In the genomic region with DNA sequence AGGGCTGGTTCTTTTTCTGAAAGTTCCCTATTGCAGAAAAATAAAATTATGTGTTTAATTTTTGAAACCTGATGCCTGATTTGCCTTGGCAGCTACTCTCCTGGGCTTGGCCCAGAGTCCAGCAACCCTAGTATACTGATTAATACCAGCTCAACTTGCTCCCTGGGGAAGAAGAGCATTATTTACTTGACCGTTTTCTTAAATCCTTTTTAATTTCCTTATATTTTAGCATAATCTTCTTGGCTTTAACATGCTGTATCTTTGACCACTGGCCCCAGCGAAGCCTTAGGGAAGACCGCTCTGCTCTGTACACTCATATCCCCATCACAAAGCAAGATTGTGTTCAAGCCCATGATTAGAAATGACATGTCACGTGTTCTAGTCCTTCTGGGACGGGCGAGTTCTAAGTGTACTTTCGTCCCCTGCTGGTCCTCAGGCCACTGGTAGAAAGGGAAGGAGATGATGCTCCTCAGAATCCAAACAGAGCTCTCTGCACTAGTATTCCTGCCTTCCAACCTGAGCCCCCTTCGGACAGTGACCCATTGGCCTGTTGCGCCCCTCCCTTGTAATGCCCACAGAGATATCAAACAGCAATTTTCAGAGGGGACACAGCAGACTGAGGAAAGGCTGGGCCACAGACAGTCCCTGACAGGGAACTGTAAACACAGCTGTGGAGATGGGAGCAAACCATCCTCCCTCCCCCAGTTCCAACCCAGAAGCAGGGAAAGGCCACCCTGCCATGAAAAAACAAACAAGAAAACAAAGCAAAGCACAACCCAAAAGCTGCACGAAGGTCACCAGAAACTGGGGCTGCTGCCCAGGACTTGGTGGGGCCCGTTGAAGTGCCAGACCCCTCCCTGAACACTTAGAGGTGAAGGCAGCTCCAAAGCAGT, we compare ENCODE assay signal across 18 cellular contexts. TPM values are rescaled to one million over a fixed set of nuclear protein-coding genes. Genes with fewer than 3 reads are reported as not detected.
A peak's percentile ranks its signal among the peaks of the same experiment; 100 is the strongest.
DNase-seq lines count a peak whose midpoint lies in the region; ATAC-seq, FAIRE-seq and TF ChIP-seq lines count a peak whose summit lies in the region.
"Had no signal": no experiment of that assay in that cellular context is flagged by ENCODE, and none has a peak within 500 bp of the region (broad histone marks: within the 10 kb centered on the region; RNA-seq: fewer than 3 reads in every experiment).

No MANE protein-coding gene starts in this region.

- FAIRE-seq in K562 (lab: Jason Lieb, UNC) (no peak), small intestine (lab: Jason Lieb, UNC) (no peak)

- in situ Hi-C loops in K562 (cut with MboI): no loop called here

- ATAC-seq in K562: no peak
- no peak for ATAC-seq in upper lobe of right lung
- no peak for ATAC-seq in GM18861 (IDR thresholded peaks at IDR 0.05; ENCODE audit: unreplicated experiment)
- ATAC-seq: activated CD8-positive, alpha-beta memory T cell treated with anti-CD3 and anti-CD28 coated beads, Interleukin-2, amount 10 ng/mL, durations not matched to agents 7 days and 5 days; WTC11 had no signal

- TF ChIP-seq EP300 in K562 (IDR thresholded peaks at IDR 0.05; ENCODE audit: low read length): no peak

- peaks cover 7% of the 10 kb centered on the region; the same call in 2 of the 3 replicates for H3K79me2 ChIP-seq in K562 (ENCODE audit: control insufficient read depth, insufficient read depth, low read length)

- H3K9me3 ChIP-seq in K562 (replicated peaks; ENCODE audit: control insufficient read depth, insufficient read depth, low read depth, low read length): no peaks in the 10 kb centered on the region
- no peaks in the 10 kb centered on the region for H3K9me3 ChIP-seq in upper lobe of right lung
- no peaks in the 10 kb centered on the region for H3K9me3 ChIP-seq in small intestine (ENCODE audit: control insufficient read depth, low read depth)

- WGBS in K562 (ENCODE audit: insufficient coverage, low coverage, missing lambda C conversion rate): 73% methylated on average over 11 of the region's 11 CpGs
- 65 to 82% (median 78%) methylated on average over 11 of the region's 11 CpGs for WGBS in small intestine, 3 donors

- H3K9me1 ChIP-seq in K562 (ENCODE audit: control insufficient read depth, insufficient read depth, low read length): no peaks in the 10 kb centered on the region

- peaks cover 3% of the 10 kb centered on the region; the same call in 1 of the 2 replicates for H4K20me1 ChIP-seq in K562 (replicated peaks; ENCODE audit: control insufficient read depth, insufficient read depth, low read length)

- no peaks in the 10 kb centered on the region for H3K36me3 ChIP-seq in K562 (ENCODE audit: control insufficient read depth, insufficient read depth, low read length)
- no peaks in the 10 kb centered on the region for H3K36me3 ChIP-seq in upper lobe of right lung
- no peaks in the 10 kb centered on the region for H3K36me3 ChIP-seq in small intestine (ENCODE audit: control insufficient read depth in 2 of 2, insufficient read depth in 2 of 2, low read length in 2 of 2)

- DNase-seq in K562 (ENCODE audit: extremely low read depth in 1 of 4, low spot score in 3 of 4): no peak
- DNase-seq in foreskin melanocyte: peak; percentile 39
- DNase-seq in posterior vena cava (ENCODE audit: low spot score): peak; percentile 84
- DNase-seq in upper lobe of right lung: no peak
- DNase-seq in T-helper 1 cell: no peak
- DNase-seq in small intestine: no peak
- DNase-seq: activated CD8-positive, alpha-beta memory T cell treated with anti-CD3 and anti-CD28 coated beads, Interleukin-2, amount 10 ng/mL, durations not matched to agents 7 days and 5 days; activated naive CD4-positive, alpha-beta T cell treated with Interleukin-2 at 50 U/mL for 16 hours; CD4-positive, CD25-positive, alpha-beta regulatory T cell; erythroblast; GF-D8; H7; NK-92 treated with Interleukin-12 subunit alpha and Interleukin-12 subunit beta, amount 100 ng/mL, for 24 hours; SIG-M5; stimulated activated CD4-positive, alpha-beta T cell treated with anti-CD3 and anti-CD28 coated beads, Interleukin-1b, Interleukin-23, amount 100 ng/mL, for 48 hours had no signal

- H3K4me1 ChIP-seq in K562 (replicated peaks in 1 of 2; ENCODE audit: control insufficient read depth in 2 of 2, insufficient read depth in 2 of 2, low read length in 2 of 2): peaks cover 20 to 21% of the 10 kb centered on the region in 2 experiments; a peak in 4 of 5 replicates
- H3K4me1 ChIP-seq in upper lobe of right lung: peaks cover 25% of the 10 kb centered on the region
- no peaks in the 10 kb centered on the region for H3K4me1 ChIP-seq in small intestine (ENCODE audit: control insufficient read depth in 2 of 2, insufficient read depth in 1 of 2, low read depth in 1 of 2, low read length in 1 of 2)
- H3K4me1 ChIP-seq: parathyroid adenoma had no signal

- POLR2A ChIA-PET in K562 (lab: Yijun Ruan, JAX): interaction anchor here (0.6 to 1.1 kb wide), 9 partner anchors 11 to 398 kb away, joined by 3 to 5 read pairs (median 3); no protein-coding TSS in a partner anchor

- H3K4me3 ChIP-seq in K562 (no peak overlapping the region), upper lobe of right lung (no peak overlapping the region), small intestine (ENCODE audit: low read depth in 1 of 2, low read length in 2 of 2) (no peak overlapping the region)

- intact Hi-C loops in K562 (cut with micrococcal nuclease) (no loop called here), posterior vena cava (cut with DNase I) (no loop called here), upper lobe of right lung (cut with DNase I) (no loop called here)

- no peak overlapping the region; a peak in 1 of 4 replicates for H3K9ac ChIP-seq in K562 (ENCODE audit: insufficient read depth in 1 of 2, low read depth in 2 of 2, low read length in 2 of 2)
- H3K9ac ChIP-seq: parathyroid adenoma had no signal

- H3K27me3 ChIP-seq in K562 (ENCODE audit: control insufficient read depth in 2 of 2, insufficient read depth in 2 of 2, low read length in 2 of 2) (no peaks in the 10 kb centered on the region), upper lobe of right lung (no peaks in the 10 kb centered on the region), small intestine (ENCODE audit: control insufficient read depth in 2 of 2, insufficient read depth in 2 of 2, low read length in 2 of 2) (no peaks in the 10 kb centered on the region)

- no peak for TF ChIP-seq RAD21 in K562 (CRISPR knock-in tag; conservative IDR thresholded peaks at IDR 0.05 in 1 of 2, IDR thresholded peaks at IDR 0.05 in 1 of 2)

- H3K27ac ChIP-seq in K562 (ENCODE audit: extremely low read depth, low read depth, low read length) (no peak overlapping the region), upper lobe of right lung (peak overlapping the region; percentile 45), small intestine (ENCODE audit: low read depth in 1 of 2, low read length in 1 of 2) (peak overlapping the region in 1 of 2 donors; percentile 50)
- H3K27ac ChIP-seq: parathyroid adenoma had no signal

- CTCF ChIA-PET in K562 (lab: Yijun Ruan, JAX; ENCODE audit: low intra/inter-chr PET ratio): no interaction called here

- H3K4me2 ChIP-seq in K562 (ENCODE audit: insufficient read depth, low read length): no peak overlapping the region

- TF ChIP-seq CTCF in K562 (IDR thresholded peaks at IDR 0.05 in 2 of 3, conservative IDR thresholded peaks at IDR 0.05 in 1 of 3; ENCODE audit: insufficient read depth in 2 of 3, low read depth in 1 of 3, low read length in 3 of 3): no peak
- no peak for TF ChIP-seq CTCF in upper lobe of right lung (IDR thresholded peaks at IDR 0.05)

- H2AFZ ChIP-seq in K562 (ENCODE audit: low read depth, low read length): no peak overlapping the region
- H2AFZ ChIP-seq: parathyroid adenoma had no signal

- no peak for TF ChIP-seq POLR2A in K562 (conservative IDR thresholded peaks at IDR 0.05)

- no TSS peak for BruUV-seq in K562 (replicated peaks; lab: Mats Ljungman, UMichigan)

RNA-seq across cellular contexts. Expression of a gene that starts 4.3 kb away (rescaled TPM):
- total RNA-seq in K562 (2011; cell fraction: chromatin; rRNA removed; ENCODE audit: low replicate concordance): 147 and 238 TPM in 2 replicates
- 68.5 and 79.5 TPM in 2 replicates for total RNA-seq in K562 (2011; cell fraction: nucleolus; rRNA removed)
- 107 and 119 TPM in 2 replicates for total RNA-seq in K562 (2011; cell fraction: nucleoplasm; rRNA removed)
- total RNA-seq in K562 (2014; rRNA removed) (14.7 and 20.2 TPM in 2 replicates), K562 (2014; rRNA removed; fragmentation: Illumina TruSeq; extraction: Trizol) (22.7 and 26.3 TPM in 2 replicates), K562 (2015; rRNA removed; fragmentation: Illumina TruSeq; extraction: Trizol) (16.8 and 17.6 TPM in 2 replicates), K562 (2021) (22.9 and 23.8 TPM in 2 replicates), posterior vena cava (10 to 100 TPM; 50.2 to 53.5 TPM), upper lobe of right lung (58.4 TPM)
- polyA plus RNA-seq in K562 (2011; rRNA removed) (34.7 and 37.3 TPM in 2 replicates), K562 (2014; fragmentation: Illumina TruSeq; extraction: Trizol) (34.0 and 39.6 TPM in 2 replicates), K562 (2014; fragmentation: Nextera tagmentation; extraction: Ambion mirVana) (10 to 100 TPM in 1 of 2 experiments, 1 to 10 TPM in 1; 8.6 to 15.3 TPM), K562 (2014; rRNA removed) (36.2 and 40.8 TPM in 2 replicates), small intestine (10 to 100 TPM in 2 of 3 donors, 1 to 10 TPM in 1; 8.1 to 14.3 (median 11.6) TPM)
- polyA plus RNA-seq in K562 (2011; cell fraction: cytosol; rRNA removed): 27.0 and 33.9 TPM in 2 replicates
- polyA plus RNA-seq in K562 (2011; cell fraction: nucleus; rRNA removed): 75.3 and 116 TPM in 2 replicates
- polyA plus RNA-seq in K562 (2012): 17.1 and 27.3 TPM in 2 replicates
- 53.9 and 55.0 TPM in 2 replicates for polyA minus RNA-seq in K562 (2011; rRNA and poly(A)+ RNA removed)
- 16.1 and 18.2 TPM in 2 replicates for polyA minus RNA-seq in K562 (2011; cell fraction: cytosol; rRNA and poly(A)+ RNA removed)
- 50.1 and 53.6 TPM in 2 replicates for polyA minus RNA-seq in K562 (2011; cell fraction: nucleus; rRNA and poly(A)+ RNA removed)

RNA-seq across cellular contexts. Expression of a gene that starts 11.9 kb away (rescaled TPM):
- total RNA-seq in K562 (2011; cell fraction: chromatin; rRNA removed; ENCODE audit: low replicate concordance): not detected in 2 replicates
- not detected in 2 replicates for total RNA-seq in K562 (2011; cell fraction: nucleolus; rRNA removed)
- total RNA-seq in K562 (2011; cell fraction: nucleoplasm; rRNA removed): not detected in 2 replicates
- total RNA-seq in K562 (2014; rRNA removed): not detected in 2 replicates
- not detected in 2 replicates for total RNA-seq in K562 (2014; rRNA removed; fragmentation: Illumina TruSeq; extraction: Trizol)
- total RNA-seq in K562 (2015; rRNA removed; fragmentation: Illumina TruSeq; extraction: Trizol): not detected in 2 replicates
- not detected in 2 replicates for total RNA-seq in K562 (2021)
- polyA plus RNA-seq in K562 (2011; rRNA removed): not detected in 2 replicates
- polyA plus RNA-seq in K562 (2011; cell fraction: cytosol; rRNA removed): not detected in 2 replicates
- not detected in 2 replicates for polyA plus RNA-seq in K562 (2011; cell fraction: nucleus; rRNA removed)
- polyA plus RNA-seq in K562 (2012): not detected in 2 replicates
- polyA plus RNA-seq in K562 (2014; fragmentation: Illumina TruSeq; extraction: Trizol): not detected in 2 replicates
- polyA plus RNA-seq in K562 (2014; fragmentation: Nextera tagmentation; extraction: Ambion mirVana): not detected
- polyA plus RNA-seq in K562 (2014; rRNA removed): not detected in 2 replicates
- polyA minus RNA-seq in K562 (2011; rRNA and poly(A)+ RNA removed): not detected in 2 replicates
- polyA minus RNA-seq in K562 (2011; cell fraction: cytosol; rRNA and poly(A)+ RNA removed): not detected in 2 replicates
- polyA minus RNA-seq in K562 (2011; cell fraction: nucleus; rRNA and poly(A)+ RNA removed): not detected in 2 replicates
- 10 to 100 TPM; 46.3 to 56.8 TPM for total RNA-seq in posterior vena cava
- total RNA-seq in upper lobe of right lung: 114 TPM
- 10 to 100 TPM in 1 of 3 donors, 1 to 10 TPM in 2; 1.1 to 48.2 (median 5.7) TPM for polyA plus RNA-seq in small intestine
- total RNA-seq: activated CD8-positive, alpha-beta memory T cell treated with anti-CD3 and anti-CD28 coated beads, Interleukin-2, amount 10 ng/mL, durations not matched to agents 7 days and 5 days; CD4-positive, CD25-positive, alpha-beta regulatory T cell had no signal
- polyA plus RNA-seq: CD4-positive, CD25-positive, alpha-beta regulatory T cell had no signal

RNA-seq across cellular contexts. Expression of a gene that starts 24.1 kb away (rescaled TPM):
- 87.9 and 145 TPM in 2 replicates for total RNA-seq in K562 (2011; cell fraction: chromatin; rRNA removed; ENCODE audit: low replicate concordance)
- total RNA-seq in K562 (2011; cell fraction: nucleolus; rRNA removed): 135 and 143 TPM in 2 replicates
- 133 and 158 TPM in 2 replicates for total RNA-seq in K562 (2011; cell fraction: nucleoplasm; rRNA removed)
- total RNA-seq in K562 (2014; rRNA removed) (131 and 139 TPM in 2 replicates), K562 (2014; rRNA removed; fragmentation: Illumina TruSeq; extraction: Trizol) (132 and 148 TPM in 2 replicates), K562 (2015; rRNA removed; fragmentation: Illumina TruSeq; extraction: Trizol) (123 and 130 TPM in 2 replicates), K562 (2021) (131 TPM in 2 replicates), posterior vena cava (10 to 100 TPM; 25.9 to 35.1 TPM), upper lobe of right lung (42.3 TPM)
- polyA plus RNA-seq in K562 (2011; rRNA removed) (210 and 280 TPM in 2 replicates), K562 (2014; fragmentation: Illumina TruSeq; extraction: Trizol) (203 and 223 TPM in 2 replicates), K562 (2014; fragmentation: Nextera tagmentation; extraction: Ambion mirVana) (100 to 1,000 TPM; 292 to 352 TPM), K562 (2014; rRNA removed) (178 and 180 TPM in 2 replicates), small intestine (100 to 1,000 TPM in 2 of 3 donors, 10 to 100 TPM in 1; 85.7 to 117 (median 102) TPM)
- 205 and 306 TPM in 2 replicates for polyA plus RNA-seq in K562 (2011; cell fraction: cytosol; rRNA removed)
- polyA plus RNA-seq in K562 (2011; cell fraction: nucleus; rRNA removed): 128 and 165 TPM in 2 replicates
- 111 and 130 TPM in 2 replicates for polyA plus RNA-seq in K562 (2012)
- polyA minus RNA-seq in K562 (2011; rRNA and poly(A)+ RNA removed): 65.7 and 110 TPM in 2 replicates
- polyA minus RNA-seq in K562 (2011; cell fraction: cytosol; rRNA and poly(A)+ RNA removed): 31.2 and 49.0 TPM in 2 replicates
- 47.7 and 60.9 TPM in 2 replicates for polyA minus RNA-seq in K562 (2011; cell fraction: nucleus; rRNA and poly(A)+ RNA removed)

RNA-seq across cellular contexts. Expression of a gene that starts 31.3 kb away (rescaled TPM):
- 56.6 and 102 TPM in 2 replicates for total RNA-seq in K562 (2011; cell fraction: chromatin; rRNA removed; ENCODE audit: low replicate concordance)
- 38.3 and 45.0 TPM in 2 replicates for total RNA-seq in K562 (2011; cell fraction: nucleolus; rRNA removed)
- 42.1 and 65.4 TPM in 2 replicates for total RNA-seq in K562 (2011; cell fraction: nucleoplasm; rRNA removed)
- 4.5 and 5.8 TPM in 2 replicates for total RNA-seq in K562 (2014; rRNA removed)
- 2.0 and 2.6 TPM in 2 replicates for total RNA-seq in K562 (2014; rRNA removed; fragmentation: Illumina TruSeq; extraction: Trizol)
- total RNA-seq in K562 (2015; rRNA removed; fragmentation: Illumina TruSeq; extraction: Trizol): 2.7 and 4.4 TPM in 2 replicates
- 21.1 and 25.8 TPM in 2 replicates for total RNA-seq in K562 (2021)
- 4.8 and 8.1 TPM in 2 replicates for polyA plus RNA-seq in K562 (2011; rRNA removed)
- 4.4 and 6.6 TPM in 2 replicates for polyA plus RNA-seq in K562 (2011; cell fraction: cytosol; rRNA removed)
- 30.5 and 60.6 TPM in 2 replicates for polyA plus RNA-seq in K562 (2011; cell fraction: nucleus; rRNA removed)
- 10.1 and 14.7 TPM in 2 replicates for polyA plus RNA-seq in K562 (2012)
- polyA plus RNA-seq in K562 (2014; fragmentation: Illumina TruSeq; extraction: Trizol): 11.8 and 15.2 TPM in 2 replicates
- polyA plus RNA-seq in K562 (2014; fragmentation: Nextera tagmentation; extraction: Ambion mirVana): under 1 TPM; 0.32 to 0.38 TPM
- 15.8 and 17.7 TPM in 2 replicates for polyA plus RNA-seq in K562 (2014; rRNA removed)
- polyA minus RNA-seq in K562 (2011; rRNA and poly(A)+ RNA removed): 2.3 and 3.2 TPM in 2 replicates
- 9.8 and 11.6 TPM in 2 replicates for polyA minus RNA-seq in K562 (2011; cell fraction: cytosol; rRNA and poly(A)+ RNA removed)
- 15.8 and 18.0 TPM in 2 replicates for polyA minus RNA-seq in K562 (2011; cell fraction: nucleus; rRNA and poly(A)+ RNA removed)
- under 1 TPM in 1 of 2 donors, not detected in 1; 0.05 TPM for total RNA-seq in posterior vena cava
- 0.38 TPM for total RNA-seq in upper lobe of right lung
- polyA plus RNA-seq in small intestine: 1 to 10 TPM in 2 of 3 donors, under 1 TPM in 1; 0.67 to 1.6 (median 1.4) TPM
- total RNA-seq: CD4-positive, CD25-positive, alpha-beta regulatory T cell had no signal

RNA-seq across cellular contexts. Expression of a gene that starts 49.4 kb away (rescaled TPM):
- total RNA-seq in K562 (2011; cell fraction: chromatin; rRNA removed; ENCODE audit: low replicate concordance): 15.4 and 24.3 TPM in 2 replicates
- 23.4 and 24.0 TPM in 2 replicates for total RNA-seq in K562 (2011; cell fraction: nucleolus; rRNA removed)
- total RNA-seq in K562 (2011; cell fraction: nucleoplasm; rRNA removed): 23.2 and 30.9 TPM in 2 replicates
- total RNA-seq in K562 (2014; rRNA removed) (49.6 and 67.7 TPM in 2 replicates), K562 (2014; rRNA removed; fragmentation: Illumina TruSeq; extraction: Trizol) (50.0 and 52.5 TPM in 2 replicates), K562 (2015; rRNA removed; fragmentation: Illumina TruSeq; extraction: Trizol) (60.9 and 65.9 TPM in 2 replicates), K562 (2021) (53.4 and 56.3 TPM in 2 replicates), posterior vena cava (10 to 100 TPM; 37.5 to 41.1 TPM), upper lobe of right lung (53.9 TPM)
- polyA plus RNA-seq in K562 (2011; rRNA removed) (36.6 and 69.9 TPM in 2 replicates), K562 (2014; fragmentation: Illumina TruSeq; extraction: Trizol) (74.9 and 76.1 TPM in 2 replicates), K562 (2014; fragmentation: Nextera tagmentation; extraction: Ambion mirVana) (100 to 1,000 TPM; 113 to 153 TPM), K562 (2014; rRNA removed) (61.4 and 74.4 TPM in 2 replicates), small intestine (100 to 1,000 TPM; 277 to 317 (median 315) TPM)
- polyA plus RNA-seq in K562 (2011; cell fraction: cytosol; rRNA removed): 53.2 and 109 TPM in 2 replicates
- polyA plus RNA-seq in K562 (2011; cell fraction: nucleus; rRNA removed): 22.7 and 31.7 TPM in 2 replicates
- polyA plus RNA-seq in K562 (2012): 37.9 and 76.7 TPM in 2 replicates
- 16.6 and 31.2 TPM in 2 replicates for polyA minus RNA-seq in K562 (2011; rRNA and poly(A)+ RNA removed)
- polyA minus RNA-seq in K562 (2011; cell fraction: cytosol; rRNA and poly(A)+ RNA removed): 5.0 and 19.4 TPM in 2 replicates
- 9.8 and 16.0 TPM in 2 replicates for polyA minus RNA-seq in K562 (2011; cell fraction: nucleus; rRNA and poly(A)+ RNA removed)

Comparison
In these comparisons a context has a peak if more than half of its experiments do, and no peak if none do; other contexts are left out.
1. DNase-seq: peak in foreskin melanocyte (single experiment) and posterior vena cava (single experiment); none in K562 (0 of 4), upper lobe of right lung (single experiment), T-helper 1 cell (0 of 5) and small intestine (single experiment).
2. RNA of a gene that starts 11.9 kb away (total RNA-seq): 114 TPM in upper lobe of right lung (single experiment) and 46.3 to 56.8 TPM in posterior vena cava; not detected in K562; every median in the first group is over 10 times any median in the second.